ENCODE assay signal across 20 cellular contexts in genomic region chr7:12765431-12766100, GRCh38.
DNase-seq lines count a peak whose midpoint lies in the region; ATAC-seq and TF ChIP-seq lines count a peak whose summit lies in the region.
"Had no signal": no experiment of that assay in that cellular context is flagged by ENCODE, and none has a peak within 500 bp of the region (broad histone marks: within the 10 kb centered on the region; RNA-seq: fewer than 3 reads in every experiment).

No MANE protein-coding gene starts in this region.

- no TSS peak for BruUV-seq in PC-3 (replicated peaks; lab: Mats Ljungman, UMichigan)

- POLR2A ChIA-PET in SK-N-SH (lab: Yijun Ruan, JAX) = no interaction called here
- POLR2A ChIA-PET in PC-3 (lab: Charles Lee; ENCODE audit: unreplicated experiment) = interaction anchor here (0.5 kb wide), 1 partner anchor 8 kb away, joined by 6 read pairs; no protein-coding TSS in a partner anchor

- H2BK15ac ChIP-seq in H9 (ENCODE audit: low read depth, low read length) = no peak overlapping the region

- no peak overlapping the region for H2BK20ac ChIP-seq in H9 (ENCODE audit: low read depth, low read length, poor library complexity, severe bottlenecking)

- H3K9me2 ChIP-seq in SK-N-SH (no peaks in the 10 kb centered on the region), PC-3 (replicated peaks; ENCODE audit: low read length) (no peaks in the 10 kb centered on the region)

- H3K27ac Mint-ChIP-seq in H9 = no peak overlapping the region

- H3K14ac ChIP-seq in H9 (ENCODE audit: insufficient read depth, low read length) = no peak overlapping the region

- no peak for DNase-seq in SK-N-SH
- DNase-seq in NCI-H226 = peak; percentile 77
- DNase-seq in fibroblast of the aortic adventitia (ENCODE audit: low read depth) = peak; percentile 14
- DNase-seq in activated CD4-positive, alpha-beta T cell treated with anti-CD3 and anti-CD28 coated beads, Interleukin-2, amount 50 U/mL, for 48 hours = no peak
- no peak for DNase-seq in PC-3
- no peak for DNase-seq in H9
- DNase-seq: 8988T, Caco-2, DMS79, GF-D8, KBM-7, NCI-H1092 treated with DMSO at 0.1 percent for 48 hours, NCI-H1694, NCI-H2107, NCI-H345, NCI-H526 treated with DMSO at 0.1 percent for 48 hours, RPMI8226 had no signal

- H3K23me2 ChIP-seq in H9 (ENCODE audit: insufficient read length, low read depth, low read length, poor library complexity, severe bottlenecking) = no peaks in the 10 kb centered on the region

- H3K27me3 ChIP-seq in SK-N-SH (ENCODE audit: insufficient read depth) (no peaks in the 10 kb centered on the region), PC-3 (ENCODE audit: low read length) (no peaks in the 10 kb centered on the region), H9 (ENCODE audit: insufficient read depth, low read length) (no peaks in the 10 kb centered on the region)

- TF ChIP-seq CTCF in SK-N-SH (IDR thresholded peaks at IDR 0.05) = peak; percentile 15; the same call in 1 of the 2 replicates
- no peak for TF ChIP-seq CTCF in fibroblast of the aortic adventitia (IDR thresholded peaks at IDR 0.05; ENCODE audit: insufficient read depth, low read length)
- no peak for TF ChIP-seq CTCF in PC-3 (conservative IDR thresholded peaks at IDR 0.05; ENCODE audit: low read depth, low read length)
- no peak for TF ChIP-seq CTCF in H9 (conservative IDR thresholded peaks at IDR 0.05)

- H3K23ac ChIP-seq in H9 (ENCODE audit: insufficient read length, low read depth, low read length) = no peak overlapping the region

- H3K9me3 ChIP-seq in SK-N-SH = no peaks in the 10 kb centered on the region
- H3K9me3 ChIP-seq in PC-3 (ENCODE audit: low read length) = no peaks in the 10 kb centered on the region
- no peaks in the 10 kb centered on the region for H3K9me3 ChIP-seq in H9 (ENCODE audit: control insufficient read depth, low read depth, low read length)
- H3K9me3 ChIP-seq: Caco-2 had no signal

- H3K36me3 Mint-ChIP-seq in H9 (ENCODE audit: insufficient read depth in 1 of 3, low read depth in 3 of 3) = peaks cover 5 to 16% (median 11%) of the 10 kb centered on the region in 3 experiments

- H3K4me2 ChIP-seq in SK-N-SH (no peak overlapping the region), PC-3 (ENCODE audit: low read length) (no peak overlapping the region), H9 (ENCODE audit: insufficient read depth, insufficient read length, low read length) (no peak overlapping the region)

- no peak overlapping the region for H3K4me3 Mint-ChIP-seq in H9

- H3K4me1 Mint-ChIP-seq in H9 = peaks cover 25 to 30% of the 10 kb centered on the region in 2 experiments

- WGBS in SK-N-SH (ENCODE audit: low lambda C conversion rate) = 26% methylated on average over 2 of the region's 2 CpGs
- WGBS in H9 (ENCODE audit: extremely low coverage, insufficient read length, low lambda C conversion rate) = no CpG with 5 or more reads among the region's 2 CpGs

- no peak overlapping the region for H2BK5ac ChIP-seq in H9 (ENCODE audit: insufficient read length, low read length)

- H2BK120ac ChIP-seq in H9 (ENCODE audit: low read depth, low read length, poor library complexity, severe bottlenecking) = no peak overlapping the region

- no peak overlapping the region for H3K9ac ChIP-seq in SK-N-SH
- no peak overlapping the region for H3K9ac ChIP-seq in PC-3 (ENCODE audit: low read length)
- no peak overlapping the region for H3K9ac ChIP-seq in H9 (ENCODE audit: extremely low read depth, insufficient read length, low read length)

- TF ChIP-seq EP300 in SK-N-SH (IDR thresholded peaks at IDR 0.05; ENCODE audit: borderline replicate concordance in 1 of 2, low read depth in 1 of 2, low read length in 1 of 2) = no peak

- CTCF ChIA-PET in SK-N-SH (lab: Yijun Ruan, JAX) (interaction anchor here (1.2 kb wide), 1 partner anchor 16 kb away, joined by 3 read pairs; no protein-coding TSS in a partner anchor), PC-3 (lab: Charles Lee) (no interaction called here)

- no peak overlapping the region for H3K4ac ChIP-seq in H9 (ENCODE audit: low read depth, low read length)

- H3F3A ChIP-seq in SK-N-SH (replicated peaks; ENCODE audit: insufficient read depth) (no peaks in the 10 kb centered on the region), PC-3 (ENCODE audit: low read length, unreplicated experiment) (no peaks in the 10 kb centered on the region)

- no peaks in the 10 kb centered on the region for H3K79me2 ChIP-seq in SK-N-SH (ENCODE audit: insufficient read depth)
- no peaks in the 10 kb centered on the region for H3K79me2 ChIP-seq in PC-3 (ENCODE audit: low read length)
- H3K79me2 ChIP-seq in H9 (ENCODE audit: insufficient read depth, low read length) = no peaks in the 10 kb centered on the region

- no peak overlapping the region for H3T11ph ChIP-seq in H9 (ENCODE audit: low read length)

- H4K20me1 ChIP-seq in SK-N-SH (ENCODE audit: insufficient read depth) = no peaks in the 10 kb centered on the region
- H4K20me1 ChIP-seq in PC-3 (ENCODE audit: low read length) = no peaks in the 10 kb centered on the region
- no peaks in the 10 kb centered on the region for H4K20me1 ChIP-seq in H9 (ENCODE audit: control insufficient read depth, insufficient read depth, insufficient read length)

- no peak overlapping the region for H2BK12ac ChIP-seq in H9 (ENCODE audit: insufficient read length, low read depth, low read length)

- H3K36me3 ChIP-seq in SK-N-SH (replicated peaks in 1 of 2; ENCODE audit: control insufficient read depth in 1 of 2, insufficient read depth in 2 of 2, low read length in 1 of 2) (no peaks in the 10 kb centered on the region), PC-3 (ENCODE audit: low read depth, low read length) (no peaks in the 10 kb centered on the region)

- H3K4me1 ChIP-seq in SK-N-SH (ENCODE audit: control insufficient read depth in 1 of 2, insufficient read depth in 2 of 2, low read depth in 1 of 2, low read length in 1 of 2) (peaks cover 0 to 10% of the 10 kb centered on the region in 2 experiments; a peak in 2 of 4 replicates), PC-3 (ENCODE audit: insufficient read depth, low read length) (peaks cover 24% of the 10 kb centered on the region), H9 (ENCODE audit: insufficient read depth, low read length) (0 out of 2 replicates have a peak, but pooled peaks cover 2% of the 10 kb centered on the region)

- H3K18ac ChIP-seq in H9 (ENCODE audit: insufficient read length, low read depth, low read length) = no peak overlapping the region

- no peak overlapping the region for H3K56ac ChIP-seq in H9 (ENCODE audit: insufficient read length, low read depth, low read length)

- no peak overlapping the region for H4K5ac ChIP-seq in H9 (ENCODE audit: insufficient read length, low read depth, low read length)

- H3K27ac ChIP-seq in SK-N-SH (ENCODE audit: low read depth in 2 of 2, low read length in 1 of 2) (no peak overlapping the region), PC-3 (ENCODE audit: low read length) (no peak overlapping the region), H9 (ENCODE audit: insufficient read length, low read depth, low read length) (no peak overlapping the region)

- no peak for TF ChIP-seq RAD21 in SK-N-SH (IDR thresholded peaks at IDR 0.05; ENCODE audit: low read length)

- no peaks in the 10 kb centered on the region for H3K79me1 ChIP-seq in H9 (ENCODE audit: insufficient read depth, low read depth, low read length, poor library complexity, severe bottlenecking)

- no peak overlapping the region for H2AFZ ChIP-seq in SK-N-SH (ENCODE audit: low read depth)
- H2AFZ ChIP-seq in PC-3 (ENCODE audit: low read length) = no peak overlapping the region
- no peak overlapping the region for H2AFZ ChIP-seq in H9 (ENCODE audit: low read length)

- peaks cover 5 to 8% of the 10 kb centered on the region in 2 experiments for H3K9me3 Mint-ChIP-seq in H9

- no peak overlapping the region for H2AK5ac ChIP-seq in H9 (ENCODE audit: insufficient read length, low read length)

- no peak overlapping the region for H3K4me3 ChIP-seq in SK-N-SH (ENCODE audit: low read depth in 2 of 2, low read length in 1 of 2)
- H3K4me3 ChIP-seq in fibroblast of the aortic adventitia (ENCODE audit: low read depth, low read length) = no peak overlapping the region
- no peak overlapping the region for H3K4me3 ChIP-seq in PC-3 (ENCODE audit: low read length)

- H3K27me3 Mint-ChIP-seq in H9 (ENCODE audit: low read depth) = no peaks in the 10 kb centered on the region

- no peak overlapping the region for H4K91ac ChIP-seq in H9 (ENCODE audit: insufficient read length, low read depth, low read length)

- ATAC-seq in SK-N-SH treated with all-trans-retinoic acid at 6 μM for 48 hours (no peak), PC-3 (no peak), GM18511 (IDR thresholded peaks at IDR 0.05; ENCODE audit: unreplicated experiment) (no peak)
- ATAC-seq: HCT116 had no signal

- intact Hi-C loops in PC-3 (cut with micrococcal nuclease) = loop anchor here (5.0 kb wide), 1 partner anchor 37 kb away; no protein-coding TSS in a partner anchor

- no peak overlapping the region for H4K8ac ChIP-seq in H9 (replicated peaks; ENCODE audit: insufficient read length, low read depth, low read length)

TF ChIP-seq in SK-N-SH, 30 proteins besides CTCF, POLR2A, EP300 and RAD21 (continues in another document):
- TF ChIP-seq IRF3 (IDR thresholded peaks at IDR 0.05; ENCODE audit: low read depth, low read length) (no peak), RFX5 (IDR thresholded peaks at IDR 0.05; ENCODE audit: low read length) (no peak), RCOR1 (IDR thresholded peaks at IDR 0.05; ENCODE audit: low read length) (no peak)

TF ChIP-seq in SK-N-SH treated with all-trans-retinoic acid at 6 μM for 48 hours, 23 proteins besides CTCF, POLR2A, EP300 and RAD21 (continues in another document):
- TF ChIP-seq ESRRG (CRISPR knock-in tag; IDR thresholded peaks at IDR 0.05) (no peak), ZC3H10 (CRISPR knock-in tag; IDR thresholded peaks at IDR 0.05) (no peak), ZNF565 (CRISPR knock-in tag; conservative IDR thresholded peaks at IDR 0.05; ENCODE audit: low read depth) (no peak), CSRNP3 (CRISPR knock-in tag; IDR thresholded peaks at IDR 0.05) (no peak), CSDC2 (CRISPR knock-in tag; IDR thresholded peaks at IDR 0.05) (no peak), OSR1 (CRISPR knock-in tag; IDR thresholded peaks at IDR 0.05) (no peak), TOX (CRISPR knock-in tag; IDR thresholded peaks at IDR 0.05; ENCODE audit: borderline replicate concordance) (no peak), ZFP30 (CRISPR knock-in tag; IDR thresholded peaks at IDR 0.05) (no peak), ZNF70 (CRISPR knock-in tag; IDR thresholded peaks at IDR 0.05) (no peak), ZNF8 (CRISPR knock-in tag; IDR thresholded peaks at IDR 0.05) (no peak)

Comparison
In these comparisons a context has a peak if more than half of its experiments do, and no peak if none do; other contexts are left out.
1. DNase-seq: peak in NCI-H226 (single experiment) and fibroblast of the aortic adventitia (single experiment); none in SK-N-SH (single experiment), activated CD4-positive, alpha-beta T cell treated with anti-CD3 and anti-CD28 coated beads, Interleukin-2, amount 50 U/mL, for 48 hours (0 of 2), PC-3 (single experiment) and H9 (single experiment).